1 cellular context compared by ENCODE assay signal in the genomic region with DNA sequence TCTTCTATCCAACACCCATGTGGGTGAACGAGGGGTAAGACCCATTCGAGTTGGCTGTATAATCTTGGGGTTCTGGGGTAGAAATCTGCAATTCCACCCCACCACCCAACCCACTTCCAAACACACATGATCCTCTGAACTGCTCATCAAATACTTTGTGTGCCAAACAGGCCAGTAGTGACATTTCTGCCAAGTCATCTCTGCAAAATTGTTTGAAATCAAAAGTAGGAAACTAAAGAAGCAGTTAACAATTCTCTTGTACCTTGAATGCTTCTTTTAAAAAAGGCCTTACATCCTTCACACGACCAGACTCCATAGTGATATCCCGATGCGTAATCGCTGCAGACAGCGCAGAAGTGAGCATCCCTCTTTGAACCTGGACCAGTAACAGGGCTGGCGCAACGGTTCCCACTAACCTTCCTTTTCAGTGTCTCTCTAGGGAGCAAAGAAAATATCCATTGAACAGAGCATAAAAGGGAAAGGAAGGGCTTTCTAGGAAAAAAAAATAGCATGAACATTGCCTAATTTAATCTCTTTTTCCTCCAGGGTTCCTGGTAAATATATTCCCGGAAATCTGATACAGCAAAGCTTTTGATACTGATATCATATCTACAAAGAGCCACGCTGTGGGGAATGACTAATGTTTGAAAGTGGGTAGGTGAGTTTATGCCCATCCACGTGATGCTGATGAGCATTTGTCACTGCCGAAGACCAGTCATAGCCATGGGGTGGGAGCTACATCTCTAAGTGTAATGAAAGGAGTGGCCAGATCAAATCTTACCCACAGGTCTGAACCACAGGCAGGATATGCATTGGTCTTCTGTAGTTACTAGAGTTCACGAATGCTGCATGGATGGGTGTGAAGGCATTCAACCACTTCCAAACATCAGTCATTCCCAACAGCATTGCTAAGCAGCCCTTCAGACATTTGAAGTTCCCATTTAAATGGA.
A peak's percentile ranks its signal among the peaks of the same experiment; 100 is the strongest.
TF ChIP-seq lines count a peak whose summit lies in the region.

No MANE protein-coding gene starts in this region.

TF ChIP-seq in K562, 482 proteins besides CTCF, POLR2A, EP300 and RAD21 (continued from another document and continues in another):
- TF ChIP-seq, protein P1, sequence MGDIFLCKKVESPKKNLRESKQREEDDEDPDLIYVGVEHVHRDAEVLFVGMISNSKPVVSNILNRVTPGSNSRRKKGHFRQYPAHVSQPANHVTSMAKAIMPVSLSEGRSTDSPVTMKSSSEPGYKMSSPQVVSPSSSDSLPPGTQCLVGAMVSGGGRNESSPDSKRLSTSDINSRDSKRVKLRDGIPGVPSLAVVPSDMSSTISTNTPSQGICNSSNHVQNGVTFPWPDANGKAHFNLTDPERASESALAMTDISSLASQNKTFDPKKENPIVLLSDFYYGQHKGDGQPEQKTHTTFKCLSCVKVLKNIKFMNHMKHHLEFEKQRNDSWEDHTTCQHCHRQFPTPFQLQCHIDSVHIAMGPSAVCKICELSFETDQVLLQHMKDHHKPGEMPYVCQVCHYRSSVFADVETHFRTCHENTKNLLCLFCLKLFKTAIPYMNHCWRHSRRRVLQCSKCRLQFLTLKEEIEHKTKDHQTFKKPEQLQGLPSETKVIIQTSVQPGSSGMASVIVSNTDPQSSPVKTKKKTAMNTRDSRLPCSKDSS (IDR thresholded peaks at IDR 0.05; ENCODE audit: low read depth, partially characterized antibody), result no peak
- TF ChIP-seq CREB3 (tag; conservative IDR thresholded peaks at IDR 0.05; ENCODE audit: low read depth), result no peak
- TF ChIP-seq SMARCA5 (IDR thresholded peaks at IDR 0.05), result no peak
- no peak for TF ChIP-seq POLR2AphosphoS5 (IDR thresholded peaks at IDR 0.05; ENCODE audit: control insufficient read depth, insufficient read depth, low read depth, low read length)
- no peak for TF ChIP-seq HOXB6 (CRISPR knock-in tag; IDR thresholded peaks at IDR 0.05; ENCODE audit: borderline replicate concordance)
- no peak for TF ChIP-seq ZMIZ1 (IDR thresholded peaks at IDR 0.05; ENCODE audit: low read depth in 2 of 2, low read length in 2 of 2)
- TF ChIP-seq ZNF589 (CRISPR knock-in tag; IDR thresholded peaks at IDR 0.05; ENCODE audit: low read depth), result peak; percentile 46
- TF ChIP-seq ZNF41 (CRISPR knock-in tag; conservative IDR thresholded peaks at IDR 0.05), result no peak
- TF ChIP-seq ZNF384 (IDR thresholded peaks at IDR 0.05; ENCODE audit: low read depth, low read length), result peak; percentile 43; the same call in 1 of the 2 replicates
- 0 out of 2 replicates have a peak, but pooled peaks have one; percentile 24 for TF ChIP-seq HDAC2 (IDR thresholded peaks at IDR 0.05)
- TF ChIP-seq ZKSCAN1 (IDR thresholded peaks at IDR 0.05; ENCODE audit: low read depth, low read length), result no peak
- no peak for TF ChIP-seq SP2 (IDR thresholded peaks at IDR 0.05; ENCODE audit: extremely low read depth, low read depth, low read length, poor library complexity, severe bottlenecking)
- TF ChIP-seq SNIP1 (IDR thresholded peaks at IDR 0.05; ENCODE audit: low read depth), result no peak
- no peak for TF ChIP-seq STAG1 (CRISPR knock-in tag; IDR thresholded peaks at IDR 0.05; ENCODE audit: borderline replicate concordance)
- TF ChIP-seq POLR2AphosphoS2 (IDR thresholded peaks at IDR 0.05; ENCODE audit: low read length), result no peak
- peak in 1 of 2 experiments; percentile 39 for TF ChIP-seq AFF1 (IDR thresholded peaks at IDR 0.05; ENCODE audit: low read depth in 1 of 2, partially characterized antibody in 2 of 2)
- TF ChIP-seq NR4A1 (CRISPR knock-in tag; IDR thresholded peaks at IDR 0.05), result no peak
- TF ChIP-seq NR4A1 (tag; IDR thresholded peaks at IDR 0.05), result no peak
- TF ChIP-seq SP1 (CRISPR knock-in tag; IDR thresholded peaks at IDR 0.05), result no peak
- no peak for TF ChIP-seq SRF (CRISPR knock-in tag; IDR thresholded peaks at IDR 0.05)
- TF ChIP-seq NEUROD1 (IDR thresholded peaks at IDR 0.05; ENCODE audit: borderline replicate concordance, low read depth, low read length, partially characterized antibody), result peak; percentile 24
- no peak for TF ChIP-seq PATZ1 (CRISPR knock-in tag; IDR thresholded peaks at IDR 0.05; ENCODE audit: borderline replicate concordance)
- TF ChIP-seq ZNF232 (CRISPR knock-in tag; IDR thresholded peaks at IDR 0.05), result no peak
- no peak; the same call in 1 of the 2 replicates for TF ChIP-seq EGR1 (conservative IDR thresholded peaks at IDR 0.05)
- no peak for TF ChIP-seq SRSF3 (IDR thresholded peaks at IDR 0.05; ENCODE audit: insufficient read depth, low read length)
- TF ChIP-seq ZNF311 (CRISPR knock-in tag; IDR thresholded peaks at IDR 0.05), result no peak
- TF ChIP-seq TRIM25 (IDR thresholded peaks at IDR 0.05; ENCODE audit: borderline replicate concordance), result no peak
- TF ChIP-seq NCOA4 (IDR thresholded peaks at IDR 0.05; ENCODE audit: partially characterized antibody), result no peak
- TF ChIP-seq MED1 (CRISPR knock-in tag; IDR thresholded peaks at IDR 0.05; ENCODE audit: borderline replicate concordance), result no peak
- TF ChIP-seq SOX6 (IDR thresholded peaks at IDR 0.05), result peak; percentile 51; the same call in 1 of the 2 replicates
- peak; percentile 75 for TF ChIP-seq CTBP1 (IDR thresholded peaks at IDR 0.05; ENCODE audit: borderline replicate concordance)
- no peak for TF ChIP-seq NR2C1 (IDR thresholded peaks at IDR 0.05)
- TF ChIP-seq NR2C1 (tag; IDR thresholded peaks at IDR 0.05), result no peak
- peak; percentile 40; the same call in 1 of the 2 replicates for TF ChIP-seq VEZF1 (CRISPR knock-in tag; IDR thresholded peaks at IDR 0.05)
- no peak for TF ChIP-seq FOXP1 (CRISPR knock-in tag; IDR thresholded peaks at IDR 0.05)
- no peak for TF ChIP-seq E2F3 (CRISPR knock-in tag; IDR thresholded peaks at IDR 0.05)
- TF ChIP-seq ZEB2 (IDR thresholded peaks at IDR 0.05), result peak; percentile 58; the same call in 1 of the 2 replicates
- no peak for TF ChIP-seq ZBTB5 (IDR thresholded peaks at IDR 0.05)
- no peak for TF ChIP-seq DMBX1 (CRISPR knock-in tag; IDR thresholded peaks at IDR 0.05; ENCODE audit: borderline replicate concordance)
- TF ChIP-seq TAL1 (IDR thresholded peaks at IDR 0.05), result peak; percentile 75
- TF ChIP-seq NUFIP1 (IDR thresholded peaks at IDR 0.05; ENCODE audit: partially characterized antibody), result no peak
